ENCODE assay signal across 9 cellular contexts in the genomic region with DNA sequence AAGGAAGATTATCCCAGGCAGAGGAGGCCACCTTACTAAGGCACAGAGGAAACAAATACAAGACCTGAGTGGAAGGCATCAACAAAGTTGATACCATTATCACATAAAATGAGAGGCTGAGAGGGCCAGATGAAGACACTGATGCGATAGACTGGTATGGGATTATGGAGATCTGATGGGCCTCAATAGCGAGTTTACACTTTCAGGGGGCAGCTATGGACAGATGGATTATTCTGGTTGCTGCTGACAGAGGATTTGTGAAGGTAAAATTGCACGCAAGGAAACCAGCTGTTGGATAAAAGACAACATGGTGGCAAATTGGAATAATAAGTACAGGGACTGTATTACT.
DNase-seq lines count a peak whose midpoint lies in the region; ATAC-seq and TF ChIP-seq lines count a peak whose summit lies in the region.
"Had no signal": no experiment of that assay in that cellular context is flagged by ENCODE, and none has a peak within 500 bp of the region (broad histone marks: within the 10 kb centered on the region; RNA-seq: fewer than 3 reads in every experiment).

No MANE protein-coding gene starts in this region.

- dilution Hi-C loops in IMR-90 (cut with HindIII; ENCODE audit: low sequenced_read_pairs, unreplicated experiment): no loop called here

- no peak overlapping the region for H2BK120ac ChIP-seq in IMR-90 (ENCODE audit: low read depth, low read length)

- H4K8ac ChIP-seq in IMR-90 (ENCODE audit: low read depth in 2 of 2, low read length in 2 of 2): 0 out of 4 replicates have a peak overlapping the region, but pooled peaks of 1 of the 2 experiments have one; percentile 58

- H3K18ac ChIP-seq in IMR-90 (ENCODE audit: low read depth, low read length): no peak overlapping the region

- no TSS peak for BruUV-seq in IMR-90 (replicated peaks; lab: Mats Ljungman, UMichigan)

- no peaks in the 10 kb centered on the region for H3K79me1 ChIP-seq in IMR-90 (ENCODE audit: low read depth in 1 of 2, low read length in 2 of 2)

- H3K4me2 ChIP-seq in IMR-90 (ENCODE audit: low read depth, low read length): no peak overlapping the region

- DNase-seq in activated CD4-positive, alpha-beta T cell treated with anti-CD3 and anti-CD28 coated beads for 36 hours: no peak
- DNase-seq in activated CD4-positive, alpha-beta T cell treated with anti-CD3 and anti-CD28 coated beads for 1 hour: no peak
- no peak for DNase-seq in IMR-90
- DNase-seq in dorsolateral prefrontal cortex: no peak
- no peak for DNase-seq in gastrocnemius medialis

- no peak overlapping the region for H4K91ac ChIP-seq in IMR-90 (ENCODE audit: insufficient read depth, low read depth, low read length)

- H3K9me3 ChIP-seq in IMR-90 (ENCODE audit: control insufficient read depth, insufficient read depth, low read length): no peaks in the 10 kb centered on the region
- H3K9me3 ChIP-seq in gastrocnemius medialis: no peaks in the 10 kb centered on the region

- H3K56ac ChIP-seq in IMR-90 (ENCODE audit: extremely low read depth, insufficient read depth, low read length): no peak overlapping the region

- peaks cover 4% of the 10 kb centered on the region for H3K9me3 Mint-ChIP-seq in activated CD4-positive, alpha-beta T cell treated with anti-CD3 and anti-CD28 coated beads for 36 hours (ENCODE audit: low read depth)
- H3K9me3 Mint-ChIP-seq: activated CD4-positive, alpha-beta T cell treated with anti-CD3 and anti-CD28 coated beads, Interleukin-2, amount 10 ng/mL, durations not matched to agents 24 days and 14 days had no signal

- H2AK5ac ChIP-seq in IMR-90 (ENCODE audit: low read depth, low read length): no peak overlapping the region

- no peaks in the 10 kb centered on the region for H4K20me1 ChIP-seq in IMR-90 (ENCODE audit: insufficient read depth, low read length)

- H3K4me1 ChIP-seq in IMR-90 (ENCODE audit: control insufficient read depth, insufficient read depth, low read length): no peaks in the 10 kb centered on the region
- H3K4me1 ChIP-seq in gastrocnemius medialis: peaks cover 13% of the 10 kb centered on the region in 2 donors

- H3K27ac ChIP-seq in IMR-90 (ENCODE audit: insufficient read depth, low read length) (no peak overlapping the region), dorsolateral prefrontal cortex (peak overlapping the region in 6 of 59 donors; percentile 19 to 50 (median 38)), gastrocnemius medialis (peak overlapping the region; percentile 34 to 62 (median 53))

- no peak overlapping the region for H2BK5ac ChIP-seq in IMR-90 (ENCODE audit: low read depth, low read length, poor library complexity, severe bottlenecking)

- WGBS in IMR-90 (ENCODE audit: extremely low coverage in 2 of 2, insufficient read length in 1 of 2), 2 experiments: 100% methylated on average over 2 of the region's 3 CpGs; no CpG with 5 or more reads in 1 of the 2 experiments

- H4K5ac ChIP-seq in IMR-90 (ENCODE audit: low read depth, low read length): no peak overlapping the region

- H2AK9ac ChIP-seq in IMR-90 (replicated peaks; ENCODE audit: low read depth, low read length, poor library complexity): no peak overlapping the region

- CTCF ChIA-PET in activated CD4-positive, alpha-beta T cell treated with anti-CD3 and anti-CD28 coated beads for 36 hours (lab: Charles Lee): interaction anchor here (0.6 to 2.4 kb wide), 49 partner anchors 9 to 554 kb away, joined by 3 to 22 read pairs (median 4); a partner anchor contains a TSS
- CTCF ChIA-PET in IMR-90 (lab: Yijun Ruan, JAX): interaction anchor here (0.6 to 1.0 kb wide), 3 partner anchors 264 to 848 kb away, joined by 3 to 4 read pairs (median 3); no protein-coding TSS in a partner anchor

- no peak for ATAC-seq in activated CD4-positive, alpha-beta T cell treated with anti-CD3 and anti-CD28 coated beads for 36 hours
- ATAC-seq in IMR-90 (ENCODE audit: low read depth) (no peak; the same call in 1 of the 2 replicates), gastrocnemius medialis (peak in 1 of 2 donors; percentile 6), HG02759 (IDR thresholded peaks at IDR 0.05; ENCODE audit: unreplicated experiment) (no peak), HG03439 (IDR thresholded peaks at IDR 0.05; ENCODE audit: unreplicated experiment) (no peak), HG03175 (IDR thresholded peaks at IDR 0.05; ENCODE audit: unreplicated experiment) (no peak)

- POLR2A ChIA-PET in activated CD4-positive, alpha-beta T cell treated with anti-CD3 and anti-CD28 coated beads for 36 hours (lab: Charles Lee): no interaction called here
- POLR2A ChIA-PET in IMR-90 (lab: Charles Lee; ENCODE audit: unreplicated experiment): no interaction called here

- no peak overlapping the region for H3K14ac ChIP-seq in IMR-90 (replicated peaks; ENCODE audit: low read depth, low read length)

- TF ChIP-seq POLR2A in IMR-90 (IDR thresholded peaks at IDR 0.05; ENCODE audit: low read depth, low read length) (no peak), gastrocnemius medialis (IDR thresholded peaks at IDR 0.05) (no peak)

- TF ChIP-seq CTCF in IMR-90 (conservative IDR thresholded peaks at IDR 0.05; ENCODE audit: low read depth, low read length) (no peak), dorsolateral prefrontal cortex (IDR thresholded peaks at IDR 0.05 in 54 of 56, conservative IDR thresholded peaks at IDR 0.05 in 2 of 56; ENCODE audit: low read depth in 1 of 56, partially characterized antibody in 56 of 56) (no peak), gastrocnemius medialis (IDR thresholded peaks at IDR 0.05 in 4 of 5, conservative IDR thresholded peaks at IDR 0.05 in 1 of 5) (no peak)

- H3K4me1 Mint-ChIP-seq in activated CD4-positive, alpha-beta T cell treated with anti-CD3 and anti-CD28 coated beads for 36 hours: peaks cover 9% of the 10 kb centered on the region

- TF ChIP-seq RAD21 in IMR-90 (IDR thresholded peaks at IDR 0.05; ENCODE audit: low read length): no peak

- no peak overlapping the region for H3K4ac ChIP-seq in IMR-90 (ENCODE audit: low read depth, low read length)

- H3K23ac ChIP-seq in IMR-90 (ENCODE audit: low read depth, low read length): no peak overlapping the region

- no peaks in the 10 kb centered on the region for H3K9me1 ChIP-seq in IMR-90 (ENCODE audit: insufficient read depth, low read length)

- intact Hi-C loops in activated CD4-positive, alpha-beta T cell treated with anti-CD3 and anti-CD28 coated beads for 36 hours (cut with DNase I, micrococcal nuclease): loop anchor here (1.0 to 10.0 kb wide), 5 partner anchors 100 to 400 kb away; a partner anchor contains a TSS
- intact Hi-C loops in IMR-90 (cut with micrococcal nuclease) (loop anchor here (10.0 kb wide), 1 partner anchor 492 kb away; no protein-coding TSS in a partner anchor), dorsolateral prefrontal cortex (cut with DNase I) (loop anchor here (5.0 to 10.0 kb wide), 2 partner anchors 102 to 400 kb away; no protein-coding TSS in a partner anchor), gastrocnemius medialis (cut with DNase I; ENCODE audit: low total_unique reads) (loop anchor here (1.0 to 2.0 kb wide), 3 partner anchors 102 to 399 kb away; no protein-coding TSS in a partner anchor)

- H3K36me3 ChIP-seq in IMR-90 (ENCODE audit: control insufficient read depth, insufficient read depth, low read length) (no peaks in the 10 kb centered on the region), gastrocnemius medialis (no peaks in the 10 kb centered on the region)

- H2AFZ ChIP-seq in IMR-90 (replicated peaks; ENCODE audit: low read length, poor library complexity): no peak overlapping the region

- H3K4me3 Mint-ChIP-seq in activated CD4-positive, alpha-beta T cell treated with anti-CD3 and anti-CD28 coated beads for 36 hours: peak overlapping the region; percentile 39

- H3K27me3 ChIP-seq in IMR-90 (ENCODE audit: control insufficient read depth, insufficient read depth, low read length): no peaks in the 10 kb centered on the region
- H3K27me3 ChIP-seq in dorsolateral prefrontal cortex: no peaks in the 10 kb centered on the region
- no peaks in the 10 kb centered on the region for H3K27me3 ChIP-seq in gastrocnemius medialis

- H3K4me3 ChIP-seq in IMR-90 (ENCODE audit: insufficient read depth, low read depth, low read length) (no peak overlapping the region), dorsolateral prefrontal cortex (peak overlapping the region in 30 of 59 donors; percentile 1 to 64 (median 43)), gastrocnemius medialis (no peak overlapping the region)

- no peak overlapping the region for H2BK20ac ChIP-seq in IMR-90 (ENCODE audit: low read depth, low read length)

- in situ Hi-C loops in IMR-90 (cut with MboI; ENCODE audit: low sequenced_read_pairs): no loop called here
- in situ Hi-C loops in gastrocnemius medialis (cut with MboI; ENCODE audit: low sequenced_read_pairs in 4 of 4): loop anchor here (10.0 to 25.0 kb wide), 4 partner anchors 102 to 410 kb away; no protein-coding TSS in a partner anchor

- no peaks in the 10 kb centered on the region for H3K27me3 Mint-ChIP-seq in activated CD4-positive, alpha-beta T cell treated with anti-CD3 and anti-CD28 coated beads for 36 hours

- peaks cover 1% of the 10 kb centered on the region for H3K36me3 Mint-ChIP-seq in activated CD4-positive, alpha-beta T cell treated with anti-CD3 and anti-CD28 coated beads for 36 hours (ENCODE audit: low read depth)

- H3K9ac ChIP-seq in IMR-90 (ENCODE audit: low read depth, low read length): no peak overlapping the region

- peak overlapping the region; percentile 55 for H3K27ac Mint-ChIP-seq in activated CD4-positive, alpha-beta T cell treated with anti-CD3 and anti-CD28 coated beads for 36 hours
- H3K27ac Mint-ChIP-seq: activated CD4-positive, alpha-beta T cell treated with anti-CD3 and anti-CD28 coated beads, Interleukin-2, amount 10 ng/mL, durations not matched to agents 24 days and 14 days had no signal

- H2BK15ac ChIP-seq in IMR-90 (ENCODE audit: low read depth, low read length): 0 out of 3 replicates have a peak overlapping the region, but pooled peaks have one; percentile 31

TF ChIP-seq in IMR-90, 13 proteins besides CTCF, POLR2A, EP300 and RAD21 (continues in another document):
- TF ChIP-seq MXI1 (IDR thresholded peaks at IDR 0.05; ENCODE audit: borderline replicate concordance, low read depth, low read length) (no peak), FOS (IDR thresholded peaks at IDR 0.05; ENCODE audit: low read depth, low read length) (no peak), RFX5 (IDR thresholded peaks at IDR 0.05; ENCODE audit: low read depth, low read length) (no peak), MAFK (IDR thresholded peaks at IDR 0.05; ENCODE audit: low read depth, low read length) (no peak), NFE2L2 (IDR thresholded peaks at IDR 0.05; ENCODE audit: low read depth, low read length) (no peak)
- TF ChIP-seq, protein P1, sequence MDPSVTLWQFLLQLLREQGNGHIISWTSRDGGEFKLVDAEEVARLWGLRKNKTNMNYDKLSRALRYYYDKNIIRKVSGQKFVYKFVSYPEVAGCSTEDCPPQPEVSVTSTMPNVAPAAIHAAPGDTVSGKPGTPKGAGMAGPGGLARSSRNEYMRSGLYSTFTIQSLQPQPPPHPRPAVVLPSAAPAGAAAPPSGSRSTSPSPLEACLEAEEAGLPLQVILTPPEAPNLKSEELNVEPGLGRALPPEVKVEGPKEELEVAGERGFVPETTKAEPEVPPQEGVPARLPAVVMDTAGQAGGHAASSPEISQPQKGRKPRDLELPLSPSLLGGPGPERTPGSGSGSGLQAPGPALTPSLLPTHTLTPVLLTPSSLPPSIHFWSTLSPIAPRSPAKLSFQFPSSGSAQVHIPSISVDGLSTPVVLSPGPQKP (IDR thresholded peaks at IDR 0.05; ENCODE audit: borderline replicate concordance, low read depth, low read length): no peak

Comparison
In these comparisons a context has a peak if more than half of its experiments do, and no peak if none do; other contexts are left out.
1. H3K4me3 ChIP-seq: peak in dorsolateral prefrontal cortex (30 of 59); none in IMR-90 (single experiment) and gastrocnemius medialis (0 of 4).